23 cellular contexts compared by ENCODE assay signal in genomic region chr3:133408961-133409360, GRCh38. TPM values are rescaled to one million over a fixed set of nuclear protein-coding genes. Genes with fewer than 3 reads are reported as not detected.
DNase-seq lines count a peak whose midpoint lies in the region; ATAC-seq, FAIRE-seq and TF ChIP-seq lines count a peak whose summit lies in the region.
"Had no signal": no experiment of that assay in that cellular context is flagged by ENCODE, and none has a peak within 500 bp of the region (broad histone marks: within the 10 kb centered on the region; RNA-seq: fewer than 3 reads in every experiment).

No MANE protein-coding gene starts in this region.

- FAIRE-seq in RCC 7860 (lab: Jason Lieb, UNC) = peak; percentile 86
- FAIRE-seq in small intestine (lab: Jason Lieb, UNC) = no peak
- FAIRE-seq: endometrium, TTC549 had no signal

- 41% methylated on average over 2 of the region's 2 CpGs for WGBS in right lobe of liver (ENCODE audit: insufficient coverage, low coverage, low lambda C conversion rate, missing lambda C conversion rate)
- WGBS in small intestine, 3 donors = 54 to 76% (median 65%) methylated on average over 2 of the region's 2 CpGs

- TF ChIP-seq POLR2A in right lobe of liver (IDR thresholded peaks at IDR 0.05) = no peak

- no peaks in the 10 kb centered on the region for H3K36me3 Mint-ChIP-seq in chondrocyte (ENCODE audit: low read depth)
- H3K36me3 Mint-ChIP-seq: immature natural killer cell, memory B cell had no signal

- H3K36me3 ChIP-seq in right lobe of liver (no peaks in the 10 kb centered on the region), small intestine (ENCODE audit: control insufficient read depth in 2 of 2, insufficient read depth in 2 of 2, low read length in 2 of 2) (no peaks in the 10 kb centered on the region)
- H3K36me3 ChIP-seq: BLaER1, thoracic aorta had no signal

- H3K9me3 Mint-ChIP-seq in chondrocyte (ENCODE audit: low read depth) = no peaks in the 10 kb centered on the region
- H3K9me3 Mint-ChIP-seq: immature natural killer cell, memory B cell, neural crest cell had no signal

- intact Hi-C loops in right lobe of liver (cut with DNase I) = no loop called here

- no peaks in the 10 kb centered on the region for H3K27me3 Mint-ChIP-seq in chondrocyte (ENCODE audit: low read depth)

- H3K4me3 ChIP-seq in right lobe of liver = no peak overlapping the region
- no peak overlapping the region for H3K4me3 ChIP-seq in small intestine (ENCODE audit: low read depth in 1 of 2, low read length in 2 of 2)
- H3K4me3 ChIP-seq: BLaER1, thoracic aorta had no signal

- peak overlapping the region; percentile 84 for H3K27ac Mint-ChIP-seq in chondrocyte (ENCODE audit: unreplicated experiment)
- H3K27ac Mint-ChIP-seq: immature natural killer cell, memory B cell had no signal

- no peaks in the 10 kb centered on the region for H3K27me3 ChIP-seq in right lobe of liver
- H3K27me3 ChIP-seq in small intestine (ENCODE audit: control insufficient read depth in 2 of 2, insufficient read depth in 2 of 2, low read length in 2 of 2) = no peaks in the 10 kb centered on the region
- H3K27me3 ChIP-seq: BLaER1 had no signal

- no peaks in the 10 kb centered on the region for H3K4me1 ChIP-seq in right lobe of liver
- no peaks in the 10 kb centered on the region for H3K4me1 ChIP-seq in small intestine (ENCODE audit: control insufficient read depth in 2 of 2, insufficient read depth in 1 of 2, low read depth in 1 of 2, low read length in 1 of 2)
- H3K4me1 ChIP-seq: BLaER1 had no signal

- ATAC-seq in right lobe of liver (no peak), GM21619 (IDR thresholded peaks at IDR 0.05; ENCODE audit: unreplicated experiment) (no peak)

- TF ChIP-seq CTCF in chondrocyte (IDR thresholded peaks at IDR 0.05) = no peak
- no peak for TF ChIP-seq CTCF in right lobe of liver (IDR thresholded peaks at IDR 0.05)

- H3K27ac ChIP-seq in right lobe of liver = no peak overlapping the region
- H3K27ac ChIP-seq in small intestine (ENCODE audit: low read depth in 1 of 2, low read length in 1 of 2) = no peak overlapping the region
- H3K27ac ChIP-seq: BLaER1, thoracic aorta had no signal

- DNase-seq in EH (ENCODE audit: low read depth) (peak; percentile 82), RCC 7860 (ENCODE audit: low spot score) (peak; percentile 67), chondrocyte (ENCODE audit: low spot score) (no peak), non-pigmented ciliary epithelial cell (ENCODE audit: low read depth) (peak; percentile 24), right lobe of liver (no peak), small intestine (no peak)
- DNase-seq in stimulated activated CD4-positive, alpha-beta T cell treated with anti-CD3 and anti-CD28 coated beads, Interleukin-4, amount 100 ng/mL, for 4 hours = no peak
- DNase-seq: activated CD4-positive, alpha-beta T cell treated with anti-CD3 and anti-CD28 coated beads, Interleukin-2, amount 50 U/mL, for 4 hours; activated T-cell treated with anti-CD3 and anti-CD28 coated beads, Interleukin-2, amount 50 U/mL, for 48 hours; DMS 273 treated with DMSO at 0.1 percent for 48 hours; immature natural killer cell; KBM-7; NCI-H1092 treated with DMSO at 0.1 percent for 48 hours; NCI-H2107; NCI-H526 treated with DMSO at 0.1 percent for 48 hours had no signal

- H3K4me1 Mint-ChIP-seq in chondrocyte (ENCODE audit: low read depth) = peaks cover 52% of the 10 kb centered on the region
- H3K4me1 Mint-ChIP-seq: immature natural killer cell had no signal

- no peaks in the 10 kb centered on the region for H3K9me3 ChIP-seq in right lobe of liver
- H3K9me3 ChIP-seq in small intestine (ENCODE audit: control insufficient read depth, low read depth) = no peaks in the 10 kb centered on the region
- H3K9me3 ChIP-seq: BLaER1, thoracic aorta had no signal

- no peak overlapping the region for H3K4me3 Mint-ChIP-seq in chondrocyte (ENCODE audit: unreplicated experiment)
- H3K4me3 Mint-ChIP-seq: immature natural killer cell, memory B cell, neural crest cell had no signal

RNA-seq across cellular contexts. Expression of gene BFSP2, which starts 9.1 kb away (rescaled TPM):
- not detected in 3 replicates for total RNA-seq in chondrocyte
- not detected for total RNA-seq in right lobe of liver
- polyA plus RNA-seq in small intestine = 1 to 10 TPM in 1 of 3 donors, not detected in 2; 1.3 TPM
- total RNA-seq: cerebellum, neural crest cell, thoracic aorta had no signal

Comparison
In these comparisons a context has a peak if more than half of its experiments do, and no peak if none do; other contexts are left out.
1. DNase-seq: peak in EH (single experiment), RCC 7860 (single experiment) and non-pigmented ciliary epithelial cell (single experiment); none in chondrocyte (single experiment), right lobe of liver (0 of 3), stimulated activated CD4-positive, alpha-beta T cell treated with anti-CD3 and anti-CD28 coated beads, Interleukin-4, amount 100 ng/mL, for 4 hours (0 of 2) and small intestine (single experiment).